In genomic region chr20:58393299-58393698, GRCh38 we compare ENCODE assay signal across 16 cellular contexts. TPM values are rescaled to one million over a fixed set of nuclear protein-coding genes. Genes with fewer than 3 reads are reported as not detected.
DNase-seq lines count a peak whose midpoint lies in the region; ATAC-seq and TF ChIP-seq lines count a peak whose summit lies in the region.
"Had no signal": no experiment of that assay in that cellular context is flagged by ENCODE, and none has a peak within 500 bp of the region (broad histone marks: within the 10 kb centered on the region; RNA-seq: fewer than 3 reads in every experiment).

No MANE protein-coding gene starts in this region.

- H3K27ac Mint-ChIP-seq in Caco-2 (ENCODE audit: unreplicated experiment): peak overlapping the region; percentile 13
- peak overlapping the region in 2 of 5 experiments; percentile 2 to 27 for H3K27ac Mint-ChIP-seq in brain
- peak overlapping the region in 1 of 3 experiments; percentile 40 for H3K27ac Mint-ChIP-seq in nephron
- H3K27ac Mint-ChIP-seq: activated T-helper 2 cell treated with anti-CD3 and anti-CD28 coated beads, Interferon-gamma antibody, Interleukin-2, Interleukin-4, amounts not matched to agents 10 μg/mL and 5 μg/mL and 100 μg/mL, durations not matched to agents 14 hours and 24 hours and 36 hours had no signal

- ATAC-seq in Right ventricle myocardium superior (ENCODE audit: poor library complexity): no peak
- ATAC-seq: Panc1 had no signal

- H3K4me3 Mint-ChIP-seq in Caco-2 (ENCODE audit: unreplicated experiment): no peak overlapping the region
- peak overlapping the region in 4 of 5 experiments; percentile 11 to 70 (median 19) for H3K4me3 Mint-ChIP-seq in brain
- peak overlapping the region; percentile 5 to 64 (median 24) for H3K4me3 Mint-ChIP-seq in nephron

- no peak overlapping the region for H3K4me3 ChIP-seq in Caco-2 (ENCODE audit: low read depth, low read length)
- no peak overlapping the region for H3K4me3 ChIP-seq in esophagus muscularis mucosa

- 66% methylated on average over 3 of the region's 3 CpGs for WGBS in esophagus muscularis mucosa

- no TSS peak for BruUV-seq in Caco-2 (replicated peaks; lab: Mats Ljungman, UMichigan)

- H3K9me3 Mint-ChIP-seq in Caco-2 (ENCODE audit: unreplicated experiment) (no peaks in the 10 kb centered on the region), brain (peaks cover 0 to 8% (median 8%) of the 10 kb centered on the region in 5 experiments), nephron (no peaks in the 10 kb centered on the region)
- H3K9me3 Mint-ChIP-seq: activated T-helper 2 cell treated with anti-CD3 and anti-CD28 coated beads, Interferon-gamma antibody, Interleukin-2, Interleukin-4, amounts not matched to agents 10 μg/mL and 5 μg/mL and 100 μg/mL, durations not matched to agents 14 hours and 24 hours and 36 hours had no signal

- H3K4me1 ChIP-seq in Caco-2 (peaks cover 44% of the 10 kb centered on the region), esophagus muscularis mucosa (peaks cover 42 to 78% (median 60%) of the 10 kb centered on the region in 4 donors)

- H3K27me3 ChIP-seq in Caco-2 (replicated peaks; ENCODE audit: control insufficient read depth, insufficient read depth, low read length): no peaks in the 10 kb centered on the region
- H3K27me3 ChIP-seq in esophagus muscularis mucosa: no peaks in the 10 kb centered on the region

- no peak for TF ChIP-seq EP300 in esophagus muscularis mucosa (IDR thresholded peaks at IDR 0.05)

- peaks cover 3% of the 10 kb centered on the region; the same call in 1 of the 2 replicates for H3K9me3 ChIP-seq in Caco-2
- H3K9me3 ChIP-seq in esophagus muscularis mucosa: no peaks in the 10 kb centered on the region

- intact Hi-C loops in Caco-2 (cut with micrococcal nuclease; ENCODE audit: unreplicated experiment): no loop called here
- intact Hi-C loops in esophagus muscularis mucosa (cut with DNase I): no loop called here
- intact Hi-C loops in Right ventricle myocardium superior (cut with DNase I): no loop called here

- H3K36me3 Mint-ChIP-seq in Caco-2 (ENCODE audit: insufficient read depth, unreplicated experiment): peaks cover 61% of the 10 kb centered on the region
- peaks cover 79% of the 10 kb centered on the region for H3K36me3 Mint-ChIP-seq in brain
- peaks cover 55% of the 10 kb centered on the region for H3K36me3 Mint-ChIP-seq in nephron (ENCODE audit: low read depth)

- H3K27me3 Mint-ChIP-seq in Caco-2 (ENCODE audit: insufficient read depth, unreplicated experiment): no peaks in the 10 kb centered on the region
- H3K27me3 Mint-ChIP-seq in brain: peaks cover 11% of the 10 kb centered on the region
- H3K27me3 Mint-ChIP-seq in nephron (ENCODE audit: low read depth): no peaks in the 10 kb centered on the region

- peaks cover 50% of the 10 kb centered on the region for H3K4me1 Mint-ChIP-seq in Caco-2 (ENCODE audit: low read depth, unreplicated experiment)
- H3K4me1 Mint-ChIP-seq in brain: peaks cover 78% of the 10 kb centered on the region
- peaks cover 44% of the 10 kb centered on the region for H3K4me1 Mint-ChIP-seq in nephron

- TF ChIP-seq POLR2A in esophagus muscularis mucosa (IDR thresholded peaks at IDR 0.05; ENCODE audit: low read depth): no peak

- no peak overlapping the region for H3K27ac ChIP-seq in esophagus muscularis mucosa (replicated peaks in 1 of 4)

- DNase-seq in Caco-2 (no peak), HT1080 (ENCODE audit: low read depth) (peak; percentile 10), esophagus muscularis mucosa (ENCODE audit: extremely low spot score) (no peak), NOMO-1 treated with DMSO at 0.1 percent for 48 hours (lab: John Stamatoyannopoulos, UW; ENCODE audit: unreplicated experiment) (no peak), Right ventricle myocardium superior (no peak)
- DNase-seq: activated CD4-positive, alpha-beta T cell treated with anti-CD3 and anti-CD28 coated beads for 4 hours; central memory CD4-positive, alpha-beta T cell; COR-L47; hypothalamus; NCI-H1417; NCI-H510A treated with DMSO at 0.1 percent for 48 hours; T-helper 1 cell had no signal

- POLR2A ChIA-PET in Caco-2 (lab: Charles Lee): interaction anchor here (0.6 kb wide), 1 partner anchor 601 kb away, joined by 3 read pairs; no protein-coding TSS in a partner anchor

- TF ChIP-seq CTCF in Caco-2 (IDR thresholded peaks at IDR 0.05; ENCODE audit: insufficient read depth in 1 of 2, low read depth in 1 of 2, low read length in 1 of 2, severe bottlenecking in 1 of 2, unreplicated experiment in 1 of 2) (no peak), brain (conservative IDR thresholded peaks at IDR 0.05) (no peak), nephron (IDR thresholded peaks at IDR 0.05; ENCODE audit: unreplicated experiment in 3 of 3) (no peak), esophagus muscularis mucosa (IDR thresholded peaks at IDR 0.05) (no peak)

- CTCF ChIA-PET in Caco-2 (lab: Charles Lee): no interaction called here

- peaks cover 5% of the 10 kb centered on the region; the same call in 1 of the 2 replicates for H3K36me3 ChIP-seq in Caco-2 (ENCODE audit: control insufficient read depth, insufficient read depth, low read length)
- peaks cover 0 to 4% (median 0%) of the 10 kb centered on the region in 4 donors for H3K36me3 ChIP-seq in esophagus muscularis mucosa

RNA-seq across cellular contexts. Expression of gene VAPB, which starts 4.3 kb away (rescaled TPM):
- total RNA-seq in Caco-2 (2022) (182 and 186 TPM in 2 replicates), esophagus muscularis mucosa (10 to 100 TPM; 24.9 to 39.0 (median 28.3) TPM), Right ventricle myocardium superior (66.7 TPM)
- 5.5 and 14.2 TPM in 2 replicates for total RNA-seq in HT1080 (2014; rRNA removed; shearing (Covaris generic))
- 26.8 and 28.5 TPM in 2 replicates for polyA plus RNA-seq in HT1080 (2015; cell fraction: cytosol; rRNA removed)
- 24.9 and 26.9 TPM in 2 replicates for polyA plus RNA-seq in HT1080 (2015; cell fraction: nucleus; rRNA removed)
- 93.3 TPM for polyA plus RNA-seq in brain (ENCODE audit: insufficient read depth, low read depth, low replicate concordance)
